1 cellular context compared by ENCODE assay signal in the genomic region with DNA sequence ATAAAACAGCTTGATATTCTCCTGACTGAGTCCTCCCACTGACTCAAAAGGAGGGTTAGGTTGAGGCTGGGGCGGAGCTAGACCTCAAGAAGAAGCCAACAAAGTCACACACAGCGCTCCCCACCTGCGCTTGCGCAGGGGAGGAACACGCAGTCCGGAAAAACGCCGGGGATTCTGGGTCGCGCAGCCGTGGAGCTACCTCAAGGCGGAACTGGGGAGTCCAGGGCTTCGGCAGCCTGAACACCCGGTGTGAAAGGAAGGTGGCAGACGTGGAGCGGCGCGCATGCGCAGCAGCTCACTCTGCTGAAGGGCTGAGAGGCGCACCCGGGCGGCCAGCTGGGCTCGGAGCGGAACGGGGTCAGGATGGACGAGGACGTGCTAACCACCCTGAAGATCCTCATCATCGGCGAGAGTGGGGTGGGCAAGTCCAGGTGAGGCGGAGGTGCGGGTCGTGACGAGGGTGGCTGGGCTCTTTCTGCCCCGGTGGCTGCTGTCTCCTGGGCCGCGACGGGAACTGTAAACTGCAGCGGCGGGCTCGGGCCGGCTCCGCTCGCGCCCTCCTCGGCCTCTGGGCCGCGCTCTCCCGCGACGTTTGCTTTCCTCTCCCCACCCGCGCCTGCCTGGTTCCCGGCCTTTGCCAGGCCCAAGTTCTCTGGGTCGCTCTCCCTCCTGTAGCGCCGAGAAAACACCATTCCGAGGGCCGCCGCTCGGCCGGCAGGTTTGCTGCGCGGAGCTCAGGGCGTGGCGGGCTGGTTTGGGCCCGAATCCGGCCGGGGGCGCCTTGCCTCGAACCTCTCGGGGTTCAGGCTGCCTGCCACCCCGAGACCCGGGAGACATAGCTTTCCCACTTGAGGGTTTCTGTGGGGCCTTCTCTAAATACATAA.
TF ChIP-seq lines count a peak whose summit lies in the region.

A gene (plus strand): TSS at position 298 of the 884 bp plus-strand sequence. CDS start 66 bp downstream, at position 364.

TF ChIP-seq in K562, 482 proteins besides CTCF, POLR2A, EP300 and RAD21 (continued from another document and continues in another):
- TF ChIP-seq, protein P1, sequence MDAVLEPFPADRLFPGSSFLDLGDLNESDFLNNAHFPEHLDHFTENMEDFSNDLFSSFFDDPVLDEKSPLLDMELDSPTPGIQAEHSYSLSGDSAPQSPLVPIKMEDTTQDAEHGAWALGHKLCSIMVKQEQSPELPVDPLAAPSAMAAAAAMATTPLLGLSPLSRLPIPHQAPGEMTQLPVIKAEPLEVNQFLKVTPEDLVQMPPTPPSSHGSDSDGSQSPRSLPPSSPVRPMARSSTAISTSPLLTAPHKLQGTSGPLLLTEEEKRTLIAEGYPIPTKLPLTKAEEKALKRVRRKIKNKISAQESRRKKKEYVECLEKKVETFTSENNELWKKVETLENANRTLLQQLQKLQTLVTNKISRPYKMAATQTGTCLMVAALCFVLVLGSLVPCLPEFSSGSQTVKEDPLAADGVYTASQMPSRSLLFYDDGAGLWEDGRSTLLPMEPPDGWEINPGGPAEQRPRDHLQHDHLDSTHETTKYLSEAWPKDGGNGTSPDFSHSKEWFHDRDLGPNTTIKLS (IDR thresholded peaks at IDR 0.05; ENCODE audit: borderline replicate concordance, low read depth): peak; percentile 91
- TF ChIP-seq MBD2 (IDR thresholded peaks at IDR 0.05; ENCODE audit: borderline replicate concordance, low read depth) (peak; percentile 57; the same call in 1 of the 2 replicates), ERF (CRISPR knock-in tag; IDR thresholded peaks at IDR 0.05) (no peak), L3MBTL2 (IDR thresholded peaks at IDR 0.05) (peak; percentile 86), ZNF212 (CRISPR knock-in tag; IDR thresholded peaks at IDR 0.05) (no peak), RHOXF2B (CRISPR knock-in tag; conservative IDR thresholded peaks at IDR 0.05) (no peak), DNMT1 (IDR thresholded peaks at IDR 0.05) (no peak), ESRRB (CRISPR knock-in tag; IDR thresholded peaks at IDR 0.05; ENCODE audit: borderline replicate concordance) (no peak), GATAD2B (IDR thresholded peaks at IDR 0.05; ENCODE audit: borderline replicate concordance) (peak; percentile 30; the same call in 1 of the 2 replicates), WHSC1 (IDR thresholded peaks at IDR 0.05; ENCODE audit: low read length) (no peak), NCOA1 (IDR thresholded peaks at IDR 0.05; ENCODE audit: low read depth) (peak; percentile 97), MYNN (IDR thresholded peaks at IDR 0.05) (no peak), MYNN (CRISPR knock-in tag; IDR thresholded peaks at IDR 0.05) (no peak), PPARD (CRISPR knock-in tag; IDR thresholded peaks at IDR 0.05) (no peak), BACH1 (tag; IDR thresholded peaks at IDR 0.05) (no peak), BRD4 (IDR thresholded peaks at IDR 0.05) (no peak), PHF20 (IDR thresholded peaks at IDR 0.05; ENCODE audit: partially characterized antibody) (peak; percentile 81), JUND (IDR thresholded peaks at IDR 0.05; ENCODE audit: borderline replicate concordance, low read depth, low read length) (peak; percentile 67; the same call in 1 of the 2 replicates), JUND (tag; IDR thresholded peaks at IDR 0.05; ENCODE audit: borderline replicate concordance, low read depth, low read length) (peak; percentile 25; the same call in 1 of the 3 replicates)
- TF ChIP-seq, protein P2, sequence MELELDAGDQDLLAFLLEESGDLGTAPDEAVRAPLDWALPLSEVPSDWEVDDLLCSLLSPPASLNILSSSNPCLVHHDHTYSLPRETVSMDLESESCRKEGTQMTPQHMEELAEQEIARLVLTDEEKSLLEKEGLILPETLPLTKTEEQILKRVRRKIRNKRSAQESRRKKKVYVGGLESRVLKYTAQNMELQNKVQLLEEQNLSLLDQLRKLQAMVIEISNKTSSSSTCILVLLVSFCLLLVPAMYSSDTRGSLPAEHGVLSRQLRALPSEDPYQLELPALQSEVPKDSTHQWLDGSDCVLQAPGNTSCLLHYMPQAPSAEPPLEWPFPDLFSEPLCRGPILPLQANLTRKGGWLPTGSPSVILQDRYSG (tag; conservative IDR thresholded peaks at IDR 0.05; ENCODE audit: low read depth): no peak
- TF ChIP-seq, protein P3, sequence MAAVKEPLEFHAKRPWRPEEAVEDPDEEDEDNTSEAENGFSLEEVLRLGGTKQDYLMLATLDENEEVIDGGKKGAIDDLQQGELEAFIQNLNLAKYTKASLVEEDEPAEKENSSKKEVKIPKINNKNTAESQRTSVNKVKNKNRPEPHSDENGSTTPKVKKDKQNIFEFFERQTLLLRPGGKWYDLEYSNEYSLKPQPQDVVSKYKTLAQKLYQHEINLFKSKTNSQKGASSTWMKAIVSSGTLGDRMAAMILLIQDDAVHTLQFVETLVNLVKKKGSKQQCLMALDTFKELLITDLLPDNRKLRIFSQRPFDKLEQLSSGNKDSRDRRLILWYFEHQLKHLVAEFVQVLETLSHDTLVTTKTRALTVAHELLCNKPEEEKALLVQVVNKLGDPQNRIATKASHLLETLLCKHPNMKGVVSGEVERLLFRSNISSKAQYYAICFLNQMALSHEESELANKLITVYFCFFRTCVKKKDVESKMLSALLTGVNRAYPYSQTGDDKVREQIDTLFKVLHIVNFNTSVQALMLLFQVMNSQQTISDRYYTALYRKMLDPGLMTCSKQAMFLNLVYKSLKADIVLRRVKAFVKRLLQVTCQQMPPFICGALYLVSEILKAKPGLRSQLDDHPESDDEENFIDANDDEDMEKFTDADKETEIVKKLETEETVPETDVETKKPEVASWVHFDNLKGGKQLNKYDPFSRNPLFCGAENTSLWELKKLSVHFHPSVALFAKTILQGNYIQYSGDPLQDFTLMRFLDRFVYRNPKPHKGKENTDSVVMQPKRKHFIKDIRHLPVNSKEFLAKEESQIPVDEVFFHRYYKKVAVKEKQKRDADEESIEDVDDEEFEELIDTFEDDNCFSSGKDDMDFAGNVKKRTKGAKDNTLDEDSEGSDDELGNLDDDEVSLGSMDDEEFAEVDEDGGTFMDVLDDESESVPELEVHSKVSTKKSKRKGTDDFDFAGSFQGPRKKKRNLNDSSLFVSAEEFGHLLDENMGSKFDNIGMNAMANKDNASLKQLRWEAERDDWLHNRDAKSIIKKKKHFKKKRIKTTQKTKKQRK (IDR thresholded peaks at IDR 0.05; ENCODE audit: borderline replicate concordance, low read depth, low read length): no peak
- TF ChIP-seq, protein P4, sequence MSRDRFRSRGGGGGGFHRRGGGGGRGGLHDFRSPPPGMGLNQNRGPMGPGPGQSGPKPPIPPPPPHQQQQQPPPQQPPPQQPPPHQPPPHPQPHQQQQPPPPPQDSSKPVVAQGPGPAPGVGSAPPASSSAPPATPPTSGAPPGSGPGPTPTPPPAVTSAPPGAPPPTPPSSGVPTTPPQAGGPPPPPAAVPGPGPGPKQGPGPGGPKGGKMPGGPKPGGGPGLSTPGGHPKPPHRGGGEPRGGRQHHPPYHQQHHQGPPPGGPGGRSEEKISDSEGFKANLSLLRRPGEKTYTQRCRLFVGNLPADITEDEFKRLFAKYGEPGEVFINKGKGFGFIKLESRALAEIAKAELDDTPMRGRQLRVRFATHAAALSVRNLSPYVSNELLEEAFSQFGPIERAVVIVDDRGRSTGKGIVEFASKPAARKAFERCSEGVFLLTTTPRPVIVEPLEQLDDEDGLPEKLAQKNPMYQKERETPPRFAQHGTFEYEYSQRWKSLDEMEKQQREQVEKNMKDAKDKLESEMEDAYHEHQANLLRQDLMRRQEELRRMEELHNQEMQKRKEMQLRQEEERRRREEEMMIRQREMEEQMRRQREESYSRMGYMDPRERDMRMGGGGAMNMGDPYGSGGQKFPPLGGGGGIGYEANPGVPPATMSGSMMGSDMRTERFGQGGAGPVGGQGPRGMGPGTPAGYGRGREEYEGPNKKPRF (IDR thresholded peaks at IDR 0.05; ENCODE audit: low read depth, low read length): no peak
- TF ChIP-seq, protein P5, sequence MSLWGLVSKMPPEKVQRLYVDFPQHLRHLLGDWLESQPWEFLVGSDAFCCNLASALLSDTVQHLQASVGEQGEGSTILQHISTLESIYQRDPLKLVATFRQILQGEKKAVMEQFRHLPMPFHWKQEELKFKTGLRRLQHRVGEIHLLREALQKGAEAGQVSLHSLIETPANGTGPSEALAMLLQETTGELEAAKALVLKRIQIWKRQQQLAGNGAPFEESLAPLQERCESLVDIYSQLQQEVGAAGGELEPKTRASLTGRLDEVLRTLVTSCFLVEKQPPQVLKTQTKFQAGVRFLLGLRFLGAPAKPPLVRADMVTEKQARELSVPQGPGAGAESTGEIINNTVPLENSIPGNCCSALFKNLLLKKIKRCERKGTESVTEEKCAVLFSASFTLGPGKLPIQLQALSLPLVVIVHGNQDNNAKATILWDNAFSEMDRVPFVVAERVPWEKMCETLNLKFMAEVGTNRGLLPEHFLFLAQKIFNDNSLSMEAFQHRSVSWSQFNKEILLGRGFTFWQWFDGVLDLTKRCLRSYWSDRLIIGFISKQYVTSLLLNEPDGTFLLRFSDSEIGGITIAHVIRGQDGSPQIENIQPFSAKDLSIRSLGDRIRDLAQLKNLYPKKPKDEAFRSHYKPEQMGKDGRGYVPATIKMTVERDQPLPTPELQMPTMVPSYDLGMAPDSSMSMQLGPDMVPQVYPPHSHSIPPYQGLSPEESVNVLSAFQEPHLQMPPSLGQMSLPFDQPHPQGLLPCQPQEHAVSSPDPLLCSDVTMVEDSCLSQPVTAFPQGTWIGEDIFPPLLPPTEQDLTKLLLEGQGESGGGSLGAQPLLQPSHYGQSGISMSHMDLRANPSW (CRISPR knock-in tag; IDR thresholded peaks at IDR 0.05): no peak
- TF ChIP-seq, protein P6, sequence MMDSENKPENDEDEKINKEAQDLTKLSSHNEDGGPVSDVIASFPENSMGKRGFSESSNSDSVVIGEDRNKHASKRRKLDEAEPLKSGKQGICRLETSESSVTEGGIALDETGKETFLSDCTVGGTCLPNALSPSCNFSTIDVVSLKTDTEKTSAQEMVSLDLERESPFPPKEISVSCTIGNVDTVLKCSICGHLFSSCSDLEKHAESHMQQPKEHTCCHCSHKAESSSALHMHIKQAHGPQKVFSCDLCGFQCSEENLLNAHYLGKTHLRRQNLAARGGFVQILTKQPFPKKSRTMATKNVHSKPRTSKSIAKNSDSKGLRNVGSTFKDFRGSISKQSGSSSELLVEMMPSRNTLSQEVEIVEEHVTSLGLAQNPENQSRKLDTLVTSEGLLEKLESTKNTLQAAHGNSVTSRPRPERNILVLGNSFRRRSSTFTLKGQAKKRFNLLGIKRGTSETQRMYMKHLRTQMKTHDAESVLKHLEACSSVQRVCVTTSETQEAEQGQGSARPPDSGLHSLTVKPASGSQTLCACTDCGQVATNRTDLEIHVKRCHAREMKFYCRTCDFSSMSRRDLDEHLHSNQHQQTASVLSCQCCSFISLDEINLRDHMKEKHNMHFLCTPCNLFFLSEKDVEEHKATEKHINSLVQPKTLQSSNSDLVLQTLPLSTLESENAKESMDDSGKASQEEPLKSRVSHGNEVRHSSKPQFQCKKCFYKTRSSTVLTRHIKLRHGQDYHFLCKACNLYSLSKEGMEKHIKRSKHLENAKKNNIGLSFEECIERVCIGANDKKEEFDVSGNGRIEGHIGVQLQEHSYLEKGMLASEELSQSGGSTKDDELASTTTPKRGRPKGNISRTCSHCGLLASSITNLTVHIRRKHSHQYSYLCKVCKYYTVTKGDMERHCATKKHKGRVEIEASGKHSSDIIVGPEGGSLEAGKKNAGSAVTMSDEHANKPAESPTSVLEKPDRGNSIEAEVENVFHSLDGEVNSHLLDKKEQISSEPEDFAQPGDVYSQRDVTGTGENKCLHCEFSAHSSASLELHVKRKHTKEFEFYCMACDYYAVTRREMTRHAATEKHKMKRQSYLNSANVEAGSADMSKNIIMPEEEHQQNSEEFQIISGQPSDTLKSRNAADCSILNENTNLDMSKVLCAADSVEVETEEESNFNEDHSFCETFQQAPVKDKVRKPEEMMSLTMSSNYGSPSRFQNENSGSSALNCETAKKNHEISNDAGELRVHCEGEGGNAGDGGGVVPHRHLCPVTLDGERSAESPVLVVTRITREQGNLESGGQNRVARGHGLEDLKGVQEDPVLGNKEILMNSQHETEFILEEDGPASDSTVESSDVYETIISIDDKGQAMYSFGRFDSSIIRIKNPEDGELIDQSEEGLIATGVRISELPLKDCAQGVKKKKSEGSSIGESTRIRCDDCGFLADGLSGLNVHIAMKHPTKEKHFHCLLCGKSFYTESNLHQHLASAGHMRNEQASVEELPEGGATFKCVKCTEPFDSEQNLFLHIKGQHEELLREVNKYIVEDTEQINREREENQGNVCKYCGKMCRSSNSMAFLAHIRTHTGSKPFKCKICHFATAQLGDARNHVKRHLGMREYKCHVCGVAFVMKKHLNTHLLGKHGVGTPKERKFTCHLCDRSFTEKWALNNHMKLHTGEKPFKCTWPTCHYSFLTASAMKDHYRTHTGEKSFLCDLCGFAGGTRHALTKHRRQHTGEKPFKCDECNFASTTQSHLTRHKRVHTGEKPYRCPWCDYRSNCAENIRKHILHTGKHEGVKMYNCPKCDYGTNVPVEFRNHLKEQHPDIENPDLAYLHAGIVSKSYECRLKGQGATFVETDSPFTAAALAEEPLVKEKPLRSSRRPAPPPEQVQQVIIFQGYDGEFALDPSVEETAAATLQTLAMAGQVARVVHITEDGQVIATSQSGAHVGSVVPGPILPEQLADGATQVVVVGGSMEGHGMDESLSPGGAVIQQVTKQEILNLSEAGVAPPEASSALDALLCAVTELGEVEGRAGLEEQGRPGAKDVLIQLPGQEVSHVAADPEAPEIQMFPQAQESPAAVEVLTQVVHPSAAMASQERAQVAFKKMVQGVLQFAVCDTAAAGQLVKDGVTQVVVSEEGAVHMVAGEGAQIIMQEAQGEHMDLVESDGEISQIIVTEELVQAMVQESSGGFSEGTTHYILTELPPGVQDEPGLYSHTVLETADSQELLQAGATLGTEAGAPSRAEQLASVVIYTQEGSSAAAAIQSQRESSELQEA (IDR thresholded peaks at IDR 0.05; ENCODE audit: low read depth): no peak
- TF ChIP-seq, protein P7, sequence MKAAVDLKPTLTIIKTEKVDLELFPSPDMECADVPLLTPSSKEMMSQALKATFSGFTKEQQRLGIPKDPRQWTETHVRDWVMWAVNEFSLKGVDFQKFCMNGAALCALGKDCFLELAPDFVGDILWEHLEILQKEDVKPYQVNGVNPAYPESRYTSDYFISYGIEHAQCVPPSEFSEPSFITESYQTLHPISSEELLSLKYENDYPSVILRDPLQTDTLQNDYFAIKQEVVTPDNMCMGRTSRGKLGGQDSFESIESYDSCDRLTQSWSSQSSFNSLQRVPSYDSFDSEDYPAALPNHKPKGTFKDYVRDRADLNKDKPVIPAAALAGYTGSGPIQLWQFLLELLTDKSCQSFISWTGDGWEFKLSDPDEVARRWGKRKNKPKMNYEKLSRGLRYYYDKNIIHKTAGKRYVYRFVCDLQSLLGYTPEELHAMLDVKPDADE (conservative IDR thresholded peaks at IDR 0.05; ENCODE audit: control insufficient read depth, low read depth, low read length): peak; percentile 68; the same call in 1 of the 2 replicates
- TF ChIP-seq, protein P8, sequence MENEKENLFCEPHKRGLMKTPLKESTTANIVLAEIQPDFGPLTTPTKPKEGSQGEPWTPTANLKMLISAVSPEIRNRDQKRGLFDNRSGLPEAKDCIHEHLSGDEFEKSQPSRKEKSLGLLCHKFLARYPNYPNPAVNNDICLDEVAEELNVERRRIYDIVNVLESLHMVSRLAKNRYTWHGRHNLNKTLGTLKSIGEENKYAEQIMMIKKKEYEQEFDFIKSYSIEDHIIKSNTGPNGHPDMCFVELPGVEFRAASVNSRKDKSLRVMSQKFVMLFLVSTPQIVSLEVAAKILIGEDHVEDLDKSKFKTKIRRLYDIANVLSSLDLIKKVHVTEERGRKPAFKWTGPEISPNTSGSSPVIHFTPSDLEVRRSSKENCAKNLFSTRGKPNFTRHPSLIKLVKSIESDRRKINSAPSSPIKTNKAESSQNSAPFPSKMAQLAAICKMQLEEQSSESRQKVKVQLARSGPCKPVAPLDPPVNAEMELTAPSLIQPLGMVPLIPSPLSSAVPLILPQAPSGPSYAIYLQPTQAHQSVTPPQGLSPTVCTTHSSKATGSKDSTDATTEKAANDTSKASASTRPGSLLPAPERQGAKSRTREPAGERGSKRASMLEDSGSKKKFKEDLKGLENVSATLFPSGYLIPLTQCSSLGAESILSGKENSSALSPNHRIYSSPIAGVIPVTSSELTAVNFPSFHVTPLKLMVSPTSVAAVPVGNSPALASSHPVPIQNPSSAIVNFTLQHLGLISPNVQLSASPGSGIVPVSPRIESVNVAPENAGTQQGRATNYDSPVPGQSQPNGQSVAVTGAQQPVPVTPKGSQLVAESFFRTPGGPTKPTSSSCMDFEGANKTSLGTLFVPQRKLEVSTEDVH (IDR thresholded peaks at IDR 0.05; ENCODE audit: low read depth, partially characterized antibody): peak; percentile 68
